ENCODE assay signal across 13 cellular contexts in the genomic region with DNA sequence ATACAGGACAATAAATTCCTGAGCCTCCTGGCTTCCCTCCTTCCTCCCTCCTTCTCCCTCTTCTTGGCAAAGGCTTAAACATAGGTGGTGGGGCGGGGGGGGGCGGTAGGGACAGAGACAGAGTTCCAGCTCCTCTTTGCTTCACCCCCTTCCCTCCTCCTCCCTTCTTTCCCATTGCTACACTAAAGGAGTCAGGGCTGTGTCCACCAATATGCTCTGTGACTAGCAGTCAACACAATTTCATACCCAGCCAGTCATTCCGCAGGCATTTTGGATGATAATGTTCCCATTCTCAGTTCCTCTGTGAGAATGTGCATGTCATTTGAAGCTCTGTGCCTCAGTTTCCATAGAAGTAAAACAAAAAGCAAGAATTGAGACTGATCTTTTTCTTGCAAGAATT. TPM values are rescaled to one million over a fixed set of nuclear protein-coding genes. Genes with fewer than 3 reads are reported as not detected.
DNase-seq lines count a peak whose midpoint lies in the region; ATAC-seq and TF ChIP-seq lines count a peak whose summit lies in the region.
"Had no signal": no experiment of that assay in that cellular context is flagged by ENCODE, and none has a peak within 500 bp of the region (broad histone marks: within the 10 kb centered on the region; RNA-seq: fewer than 3 reads in every experiment).

No MANE protein-coding gene starts in this region.

- no peak for ATAC-seq in HG03439 (IDR thresholded peaks at IDR 0.05; ENCODE audit: unreplicated experiment)
- ATAC-seq: Panc1, T-cell had no signal

- DNase-seq in ascending aorta (ENCODE audit: low spot score in 2 of 2) (no peak), fibroblast of mammary gland (ENCODE audit: low read depth) (no peak), osteocyte (ENCODE audit: extremely low spot score, unreplicated experiment) (no peak), type B pancreatic cell (ENCODE audit: extremely low spot score, unreplicated experiment) (no peak), OCI-LY7 (ENCODE audit: low spot score) (no peak), H4 (ENCODE audit: low spot score) (no peak)
- DNase-seq: activated CD8-positive, alpha-beta memory T cell treated with anti-CD3 and anti-CD28 coated beads, Interleukin-2, amount 50 U/mL, for 4 hours; DMS79 treated with DMSO at 0.1 percent for 48 hours; NCI-H510A; T-cell had no signal

- no peaks in the 10 kb centered on the region for H4K20me1 ChIP-seq in OCI-LY7 (ENCODE audit: insufficient read depth, low read length)

- no peaks in the 10 kb centered on the region for H3K79me2 ChIP-seq in OCI-LY7 (ENCODE audit: insufficient read depth, low read depth, low read length)

- H3K9me3 Mint-ChIP-seq in osteocyte (ENCODE audit: unreplicated experiment): no peaks in the 10 kb centered on the region
- H3K9me3 Mint-ChIP-seq in type B pancreatic cell: no peaks in the 10 kb centered on the region
- H3K9me3 Mint-ChIP-seq: activated naive CD4-positive, alpha-beta T cell treated with anti-CD3 and anti-CD28 coated beads, Interleukin-2, amount 50 U/mL, for 24 hours; T-cell had no signal

- peak overlapping the region; percentile 85 for H3K4me3 Mint-ChIP-seq in osteocyte (ENCODE audit: unreplicated experiment)
- peak overlapping the region; percentile 84 for H3K4me3 Mint-ChIP-seq in type B pancreatic cell
- H3K4me3 Mint-ChIP-seq: activated naive CD4-positive, alpha-beta T cell treated with anti-CD3 and anti-CD28 coated beads, Interleukin-2, amount 50 U/mL, for 24 hours; T-cell had no signal

- CTCF ChIA-PET in OCI-LY7 (lab: Charles Lee; ENCODE audit: unreplicated experiment): no interaction called here

- no peaks in the 10 kb centered on the region for H3K9me3 ChIP-seq in ascending aorta
- no peaks in the 10 kb centered on the region for H3K9me3 ChIP-seq in OCI-LY7 (ENCODE audit: low read length)

- intact Hi-C loops in ascending aorta (cut with DNase I): no loop called here
- intact Hi-C loops in OCI-LY7 (cut with micrococcal nuclease; ENCODE audit: unreplicated experiment): no loop called here

- H3K36me3 Mint-ChIP-seq in osteocyte (ENCODE audit: unreplicated experiment) (no peaks in the 10 kb centered on the region), type B pancreatic cell (no peaks in the 10 kb centered on the region)
- H3K36me3 Mint-ChIP-seq: activated naive CD4-positive, alpha-beta T cell treated with anti-CD3 and anti-CD28 coated beads, Interleukin-2, amount 50 U/mL, for 24 hours; T-cell had no signal

- H3K27ac ChIP-seq in ascending aorta: peak overlapping the region; percentile 87 to 89
- H3K27ac ChIP-seq in OCI-LY7 (ENCODE audit: low read depth, low read length, poor library complexity, severe bottlenecking): no peak overlapping the region

- no peaks in the 10 kb centered on the region for H3K27me3 Mint-ChIP-seq in osteocyte (ENCODE audit: unreplicated experiment)
- peaks cover 32% of the 10 kb centered on the region for H3K27me3 Mint-ChIP-seq in type B pancreatic cell

- peak overlapping the region; percentile 87 for H3K27ac Mint-ChIP-seq in osteocyte (ENCODE audit: unreplicated experiment)
- no peak overlapping the region for H3K27ac Mint-ChIP-seq in type B pancreatic cell
- H3K27ac Mint-ChIP-seq: activated naive CD4-positive, alpha-beta T cell treated with anti-CD3 and anti-CD28 coated beads, Interleukin-2, amount 50 U/mL, for 24 hours had no signal

- TF ChIP-seq CTCF in ascending aorta (IDR thresholded peaks at IDR 0.05) (no peak), fibroblast of mammary gland (conservative IDR thresholded peaks at IDR 0.05; ENCODE audit: control insufficient read depth, insufficient read depth, low read depth, low read length) (no peak), osteocyte (IDR thresholded peaks at IDR 0.05) (no peak), type B pancreatic cell (conservative IDR thresholded peaks at IDR 0.05) (no peak), OCI-LY7 (conservative IDR thresholded peaks at IDR 0.05; ENCODE audit: low read length) (no peak)

- H3K4me3 ChIP-seq in ascending aorta (peak overlapping the region; percentile 72 to 91), fibroblast of mammary gland (ENCODE audit: control insufficient read depth, low read depth, low read length) (peak overlapping the region; percentile 58), OCI-LY7 (ENCODE audit: low read depth, low read length, poor library complexity, severe bottlenecking) (no peak overlapping the region)

- H3K4me2 ChIP-seq in OCI-LY7 (ENCODE audit: low read length): no peak overlapping the region

- H3K4me1 Mint-ChIP-seq in osteocyte (ENCODE audit: unreplicated experiment): peaks cover 69% of the 10 kb centered on the region
- peaks cover 48% of the 10 kb centered on the region for H3K4me1 Mint-ChIP-seq in type B pancreatic cell (ENCODE audit: unreplicated experiment)

- no peaks in the 10 kb centered on the region for H3K27me3 ChIP-seq in ascending aorta

- peaks cover 3 to 20% of the 10 kb centered on the region in 2 donors for H3K4me1 ChIP-seq in ascending aorta
- no peaks in the 10 kb centered on the region for H3K4me1 ChIP-seq in OCI-LY7 (ENCODE audit: insufficient read depth, low read length, poor library complexity, severe bottlenecking)

- no TSS peak for BruUV-seq in OCI-LY7 (replicated peaks; lab: Mats Ljungman, UMichigan)

- POLR2A ChIA-PET in OCI-LY7 (lab: Charles Lee): no interaction called here

- H3K36me3 ChIP-seq in ascending aorta (peaks cover 22 to 43% of the 10 kb centered on the region in 2 donors), OCI-LY7 (ENCODE audit: insufficient read depth, low read length) (no peaks in the 10 kb centered on the region)

- no peak overlapping the region for H2AFZ ChIP-seq in OCI-LY7 (ENCODE audit: low read length)

- no peaks in the 10 kb centered on the region for H3K9me2 ChIP-seq in OCI-LY7 (ENCODE audit: insufficient read depth, low read length)

RNA-seq across cellular contexts. Expression of a gene that starts 1.7 kb away (rescaled TPM):
- 316 TPM for total RNA-seq in ascending aorta
- total RNA-seq in osteocyte: 15.1 and 15.9 TPM in 2 replicates
- total RNA-seq in type B pancreatic cell (ENCODE audit: low replicate concordance): 0.52 and 3.7 TPM in 2 replicates
- total RNA-seq in OCI-LY7 (2014; rRNA removed; shearing (Covaris generic)): not detected in 2 replicates
- total RNA-seq in OCI-LY7 (2022): not detected in 2 replicates
- total RNA-seq in H4 (2014; rRNA removed; shearing (Covaris generic)): 0.10 TPM in 1 of 2 replicates, not detected in the other

RNA-seq across cellular contexts. Expression of a gene that starts 10.7 kb away (rescaled TPM):
- 7.9 TPM for total RNA-seq in ascending aorta
- total RNA-seq in osteocyte: 48.0 and 50.8 TPM in 2 replicates
- 50.2 and 53.0 TPM in 2 replicates for total RNA-seq in type B pancreatic cell (ENCODE audit: low replicate concordance)
- total RNA-seq in OCI-LY7 (2014; rRNA removed; shearing (Covaris generic)): 41.2 and 43.8 TPM in 2 replicates
- total RNA-seq in OCI-LY7 (2022): 55.6 and 67.2 TPM in 2 replicates
- total RNA-seq in H4 (2014; rRNA removed; shearing (Covaris generic)): 132 and 143 TPM in 2 replicates

RNA-seq across cellular contexts. Expression of a gene that starts 37.8 kb away (rescaled TPM):
- total RNA-seq in ascending aorta (106 TPM), osteocyte (51.4 and 53.9 TPM in 2 replicates), type B pancreatic cell (ENCODE audit: low replicate concordance) (57.3 and 63.9 TPM in 2 replicates), OCI-LY7 (2022) (50.9 and 52.1 TPM in 2 replicates)
- 14.7 and 22.7 TPM in 2 replicates for total RNA-seq in OCI-LY7 (2014; rRNA removed; shearing (Covaris generic))
- total RNA-seq in H4 (2014; rRNA removed; shearing (Covaris generic)): 86.4 and 89.6 TPM in 2 replicates

RNA-seq across cellular contexts. Expression of a gene that starts 55.9 kb away (rescaled TPM):
- total RNA-seq in ascending aorta: 62.5 TPM
- total RNA-seq in osteocyte: 31.4 and 32.1 TPM in 2 replicates
- 1.4 and 5.0 TPM in 2 replicates for total RNA-seq in type B pancreatic cell (ENCODE audit: low replicate concordance)
- total RNA-seq in OCI-LY7 (2014; rRNA removed; shearing (Covaris generic)): 0.46 TPM in 1 of 2 replicates, not detected in the other
- not detected in 2 replicates for total RNA-seq in OCI-LY7 (2022)
- 46.3 and 56.1 TPM in 2 replicates for total RNA-seq in H4 (2014; rRNA removed; shearing (Covaris generic))

Comparison
In these comparisons a context has a peak if more than half of its experiments do, and no peak if none do; other contexts are left out.
1. RNA of a gene that starts 1.7 kb away (total RNA-seq): 316 TPM in ascending aorta (single experiment); 15.1 to 15.9 TPM in osteocyte, 0.52 to 3.7 TPM in type B pancreatic cell, 0.10 TPM in H4 and not detected in OCI-LY7; every median in the first group is over 10 times any median in the second.